In genomic region chr9:92138157-92138959, GRCh38 we compare ENCODE assay signal across 8 cellular contexts. TPM values are rescaled to one million over a fixed set of nuclear protein-coding genes. Genes with fewer than 3 reads are reported as not detected.
DNase-seq lines count a peak whose midpoint lies in the region; ATAC-seq and TF ChIP-seq lines count a peak whose summit lies in the region.

No MANE protein-coding gene starts in this region.

- no peak overlapping the region for H3K4me2 ChIP-seq in DOHH2 (ENCODE audit: low read length)

- no peaks in the 10 kb centered on the region for H3K79me2 ChIP-seq in DOHH2 (ENCODE audit: control insufficient read depth, low read length)

- no peaks in the 10 kb centered on the region for H3K36me3 ChIP-seq in DOHH2 (ENCODE audit: control insufficient read depth, low read length)
- no peaks in the 10 kb centered on the region for H3K36me3 ChIP-seq in cardiac muscle cell

- no peaks in the 10 kb centered on the region for H3K9me3 ChIP-seq in DOHH2 (ENCODE audit: control insufficient read depth, insufficient read depth, low read length)
- no peaks in the 10 kb centered on the region for H3K9me3 ChIP-seq in cardiac muscle cell (ENCODE audit: low read depth)

- peaks cover 3% of the 10 kb centered on the region; the same call in 1 of the 2 replicates for H3K4me1 ChIP-seq in DOHH2 (ENCODE audit: control insufficient read depth, low read length)
- H3K4me1 ChIP-seq in cardiac muscle cell (ENCODE audit: low read depth): no peaks in the 10 kb centered on the region

- H3K27me3 ChIP-seq in DOHH2 (ENCODE audit: control insufficient read depth, low read length) (no peaks in the 10 kb centered on the region), cardiac muscle cell (peaks cover 28% of the 10 kb centered on the region)

- no peaks in the 10 kb centered on the region for H4K20me1 ChIP-seq in DOHH2 (ENCODE audit: control insufficient read depth, insufficient read depth, low read depth, low read length)

- DNase-seq in HT-29 (ENCODE audit: low spot score): peak; percentile 75
- peak; percentile 79 for DNase-seq in activated naive CD4-positive, alpha-beta T cell treated with anti-CD3 and anti-CD28 coated beads, Interleukin-2, amount 50 U/mL, for 16 hours
- DNase-seq in cardiac muscle cell (ENCODE audit: low read depth in 1 of 2, low spot score in 1 of 2): peak; percentile 67 to 85
- peak; percentile 16 for DNase-seq in putamen (ENCODE audit: low spot score)
- DNase-seq in DMS114 treated with DMSO at 0.1 percent for 48 hours (lab: John Stamatoyannopoulos, UW; ENCODE audit: unreplicated experiment): no peak

- H3K4me3 ChIP-seq in DOHH2 (ENCODE audit: low read length): no peak overlapping the region
- no peak overlapping the region for H3K4me3 ChIP-seq in cardiac muscle cell

- H3K9me2 ChIP-seq in DOHH2 (replicated peaks; ENCODE audit: control insufficient read depth, low read length): no peaks in the 10 kb centered on the region

- TF ChIP-seq CTCF in DOHH2 (IDR thresholded peaks at IDR 0.05; ENCODE audit: low read depth, low read length, poor library complexity, severe bottlenecking): peak; percentile 86
- peak; percentile 77 for TF ChIP-seq CTCF in cardiac muscle cell (IDR thresholded peaks at IDR 0.05; ENCODE audit: low read depth, low read length)

- ATAC-seq in SK-N-SH treated with all-trans-retinoic acid at 6 μM for 48 hours (peak; percentile 77), HG02884 (IDR thresholded peaks at IDR 0.05; ENCODE audit: unreplicated experiment) (no peak)

- no peaks in the 10 kb centered on the region for H3F3A ChIP-seq in DOHH2 (ENCODE audit: control insufficient read depth, insufficient read depth)

- H3K27ac ChIP-seq in DOHH2 (ENCODE audit: low read depth, low read length): no peak overlapping the region
- H3K27ac ChIP-seq in cardiac muscle cell: no peak overlapping the region

TF ChIP-seq in SK-N-SH treated with all-trans-retinoic acid at 6 μM for 48 hours, 23 proteins besides CTCF, POLR2A, EP300 and RAD21:
- TF ChIP-seq ARNTL (CRISPR knock-in tag; IDR thresholded peaks at IDR 0.05; ENCODE audit: borderline replicate concordance, low read depth) (no peak), POU6F1 (CRISPR knock-in tag; IDR thresholded peaks at IDR 0.05; ENCODE audit: borderline replicate concordance, low read depth) (no peak), TOX (CRISPR knock-in tag; IDR thresholded peaks at IDR 0.05; ENCODE audit: borderline replicate concordance) (no peak), OSR1 (CRISPR knock-in tag; IDR thresholded peaks at IDR 0.05) (no peak), ZC3H10 (CRISPR knock-in tag; IDR thresholded peaks at IDR 0.05) (no peak), PATZ1 (CRISPR knock-in tag; IDR thresholded peaks at IDR 0.05; ENCODE audit: borderline replicate concordance) (no peak), BACH2 (CRISPR knock-in tag; IDR thresholded peaks at IDR 0.05; ENCODE audit: borderline replicate concordance) (no peak), ISL1 (CRISPR knock-in tag; IDR thresholded peaks at IDR 0.05) (no peak), ZFP30 (CRISPR knock-in tag; IDR thresholded peaks at IDR 0.05) (no peak), ZNF70 (CRISPR knock-in tag; IDR thresholded peaks at IDR 0.05) (no peak), ZNF565 (CRISPR knock-in tag; conservative IDR thresholded peaks at IDR 0.05; ENCODE audit: low read depth) (no peak), TSHZ2 (CRISPR knock-in tag; IDR thresholded peaks at IDR 0.05) (no peak)
- TF ChIP-seq, protein P1, sequence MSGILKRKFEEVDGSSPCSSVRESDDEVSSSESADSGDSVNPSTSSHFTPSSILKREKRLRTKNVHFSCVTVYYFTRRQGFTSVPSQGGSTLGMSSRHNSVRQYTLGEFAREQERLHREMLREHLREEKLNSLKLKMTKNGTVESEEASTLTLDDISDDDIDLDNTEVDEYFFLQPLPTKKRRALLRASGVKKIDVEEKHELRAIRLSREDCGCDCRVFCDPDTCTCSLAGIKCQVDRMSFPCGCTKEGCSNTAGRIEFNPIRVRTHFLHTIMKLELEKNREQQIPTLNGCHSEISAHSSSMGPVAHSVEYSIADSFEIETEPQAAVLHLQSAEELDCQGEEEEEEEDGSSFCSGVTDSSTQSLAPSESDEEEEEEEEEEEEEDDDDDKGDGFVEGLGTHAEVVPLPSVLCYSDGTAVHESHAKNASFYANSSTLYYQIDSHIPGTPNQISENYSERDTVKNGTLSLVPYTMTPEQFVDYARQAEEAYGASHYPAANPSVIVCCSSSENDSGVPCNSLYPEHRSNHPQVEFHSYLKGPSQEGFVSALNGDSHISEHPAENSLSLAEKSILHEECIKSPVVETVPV (CRISPR knock-in tag; IDR thresholded peaks at IDR 0.05): no peak

RNA-seq across cellular contexts. Expression of gene SPTLC1, which starts 23.1 kb away (rescaled TPM):
- total RNA-seq in HT-29 (2014; rRNA removed; shearing (Covaris generic)): 59.7 and 72.9 TPM in 2 replicates
- 42.6 and 48.1 TPM in 2 replicates for total RNA-seq in cardiac muscle cell
- 46.0 and 48.1 TPM in 2 replicates for polyA plus RNA-seq in cardiac muscle cell
